Comparison of ENCODE assay signal across 22 cellular contexts in the genomic region with DNA sequence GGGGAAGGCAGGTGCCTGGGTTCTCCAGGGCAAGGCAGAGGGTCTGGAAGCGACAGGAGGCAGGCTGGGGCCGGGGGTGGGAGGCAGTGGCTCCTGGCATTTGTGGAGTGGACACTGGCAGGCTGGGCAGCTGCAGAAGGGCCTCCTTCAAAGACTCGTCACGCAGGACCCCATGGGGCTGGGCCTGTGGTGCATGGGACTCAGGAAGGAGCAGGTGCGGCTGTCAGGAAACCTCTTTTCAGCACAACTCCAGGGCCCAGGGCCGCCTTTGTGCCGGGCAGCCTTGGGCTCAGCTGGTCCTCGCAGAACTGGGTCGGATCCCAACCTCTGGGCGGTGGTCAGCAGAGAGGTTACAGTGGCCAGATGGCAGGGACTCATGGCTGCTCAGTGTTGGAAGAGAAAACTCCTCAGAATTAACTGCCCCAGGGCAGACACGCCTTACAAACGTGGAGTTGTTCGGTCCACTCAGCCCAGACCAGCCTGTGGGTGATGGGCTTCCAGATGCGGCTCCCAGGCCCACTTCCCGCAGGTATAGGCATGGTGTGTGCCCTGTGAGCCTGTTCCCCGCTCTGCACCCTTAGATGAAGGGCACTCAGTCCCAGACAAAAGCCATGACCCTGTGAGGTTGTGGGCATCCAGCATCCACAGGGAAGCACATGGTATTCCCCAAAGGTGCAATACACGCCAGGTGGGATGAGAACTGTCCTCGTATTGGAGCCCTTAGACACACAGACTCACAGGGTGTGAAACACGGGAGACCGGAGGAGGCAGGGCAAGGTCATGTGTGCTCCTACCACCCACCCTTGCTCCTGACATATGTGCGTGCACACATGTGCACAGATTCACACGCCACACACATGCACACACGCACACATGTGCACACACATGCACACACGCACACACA.
DNase-seq lines count a peak whose midpoint lies in the region; ATAC-seq and TF ChIP-seq lines count a peak whose summit lies in the region.
"Had no signal": no experiment of that assay in that cellular context is flagged by ENCODE, and none has a peak within 500 bp of the region (broad histone marks: within the 10 kb centered on the region; RNA-seq: fewer than 3 reads in every experiment).

No MANE protein-coding gene starts in this region.

- H3K9ac ChIP-seq in SK-N-SH: no peak overlapping the region
- no peak overlapping the region for H3K9ac ChIP-seq in IMR-90 (ENCODE audit: low read depth, low read length)
- no peak overlapping the region for H3K9ac ChIP-seq in mesenchymal stem cell (ENCODE audit: low read length)
- H3K9ac ChIP-seq: GM23248 had no signal

- H3K4me1 ChIP-seq in SK-N-SH (ENCODE audit: control insufficient read depth in 1 of 2, insufficient read depth in 2 of 2, low read depth in 1 of 2, low read length in 1 of 2) (peaks cover 0 to 8% of the 10 kb centered on the region in 2 experiments; a peak in 1 of 4 replicates), IMR-90 (ENCODE audit: control insufficient read depth, insufficient read depth, low read length) (no peaks in the 10 kb centered on the region), mesenchymal stem cell (ENCODE audit: control insufficient read depth, insufficient read depth, low read depth, low read length) (peaks cover 5% of the 10 kb centered on the region), upper lobe of right lung (no peaks in the 10 kb centered on the region)
- H3K4me1 ChIP-seq: SJSA1 had no signal

- H3K4me2 ChIP-seq in SK-N-SH (no peak overlapping the region), IMR-90 (ENCODE audit: low read depth, low read length) (no peak overlapping the region), mesenchymal stem cell (ENCODE audit: low read length, poor library complexity, severe bottlenecking) (no peak overlapping the region)

- H3K27ac ChIP-seq in SK-N-SH (ENCODE audit: low read depth in 2 of 2, low read length in 1 of 2) (no peak overlapping the region), IMR-90 (ENCODE audit: insufficient read depth, low read length) (no peak overlapping the region), mesenchymal stem cell (ENCODE audit: low read length, poor library complexity, severe bottlenecking) (no peak overlapping the region), upper lobe of right lung (no peak overlapping the region)
- H3K27ac ChIP-seq: 22Rv1, C4-2B, GM23248, RWPE1, SJSA1 had no signal

- TF ChIP-seq POLR2A in IMR-90 (IDR thresholded peaks at IDR 0.05; ENCODE audit: low read depth, low read length): no peak

- H3K27me3 ChIP-seq in SK-N-SH (ENCODE audit: insufficient read depth): no peaks in the 10 kb centered on the region
- H3K27me3 ChIP-seq in IMR-90 (ENCODE audit: control insufficient read depth, insufficient read depth, low read length): no peaks in the 10 kb centered on the region
- H3K27me3 ChIP-seq in mesenchymal stem cell (ENCODE audit: control insufficient read depth in 1 of 2, insufficient read depth in 1 of 2, low read length in 2 of 2): peaks cover 4 to 30% of the 10 kb centered on the region in 2 experiments
- H3K27me3 ChIP-seq in upper lobe of right lung: peaks cover 33% of the 10 kb centered on the region
- H3K27me3 ChIP-seq: SJSA1 had no signal

- no peaks in the 10 kb centered on the region for H3F3A ChIP-seq in SK-N-SH (replicated peaks; ENCODE audit: insufficient read depth)

- POLR2A ChIA-PET in SK-N-SH (lab: Yijun Ruan, JAX) (no interaction called here), IMR-90 (lab: Charles Lee; ENCODE audit: unreplicated experiment) (no interaction called here)

- H2AK5ac ChIP-seq in IMR-90 (ENCODE audit: low read depth, low read length): no peak overlapping the region
- no peak overlapping the region for H2AK5ac ChIP-seq in mesenchymal stem cell (ENCODE audit: low read length, severe bottlenecking)

- no peak overlapping the region for H4K5ac ChIP-seq in IMR-90 (ENCODE audit: low read depth, low read length)

- no peak for TF ChIP-seq CTCF in SK-N-SH (IDR thresholded peaks at IDR 0.05)
- no peak for TF ChIP-seq CTCF in IMR-90 (conservative IDR thresholded peaks at IDR 0.05; ENCODE audit: low read depth, low read length)
- no peak for TF ChIP-seq CTCF in upper lobe of right lung (IDR thresholded peaks at IDR 0.05)

- no peak overlapping the region for H3K56ac ChIP-seq in IMR-90 (ENCODE audit: extremely low read depth, insufficient read depth, low read length)

- H2BK15ac ChIP-seq in IMR-90 (ENCODE audit: low read depth, low read length): no peak overlapping the region
- H2BK15ac ChIP-seq in mesenchymal stem cell (ENCODE audit: low read depth, poor library complexity, severe bottlenecking): no peak overlapping the region

- TF ChIP-seq EP300 in SK-N-SH (IDR thresholded peaks at IDR 0.05; ENCODE audit: borderline replicate concordance in 1 of 2, low read depth in 1 of 2, low read length in 1 of 2): no peak

- dilution Hi-C loops in IMR-90 (cut with HindIII; ENCODE audit: low sequenced_read_pairs, unreplicated experiment): no loop called here

- no peak overlapping the region for H3K4ac ChIP-seq in IMR-90 (ENCODE audit: low read depth, low read length)
- H3K4ac ChIP-seq in mesenchymal stem cell (ENCODE audit: low read depth in 1 of 2, low read length in 2 of 2): no peak overlapping the region

- H3K36me3 ChIP-seq in SK-N-SH (replicated peaks in 1 of 2; ENCODE audit: control insufficient read depth in 1 of 2, insufficient read depth in 2 of 2, low read length in 1 of 2) (no peaks in the 10 kb centered on the region), IMR-90 (ENCODE audit: control insufficient read depth, insufficient read depth, low read length) (no peaks in the 10 kb centered on the region), mesenchymal stem cell (ENCODE audit: control insufficient read depth in 1 of 2, insufficient read depth in 2 of 2, low read depth in 1 of 2, low read length in 2 of 2) (peaks cover 0 to 5% of the 10 kb centered on the region in 2 experiments), upper lobe of right lung (no peaks in the 10 kb centered on the region)
- H3K36me3 ChIP-seq: SJSA1 had no signal

- H2BK5ac ChIP-seq in IMR-90 (ENCODE audit: low read depth, low read length, poor library complexity, severe bottlenecking): no peak overlapping the region
- no peak overlapping the region for H2BK5ac ChIP-seq in mesenchymal stem cell (ENCODE audit: low read depth, low read length, poor library complexity, severe bottlenecking)

- BruUV-seq in IMR-90 (replicated peaks; lab: Mats Ljungman, UMichigan): no TSS peak

- intact Hi-C loops in IMR-90 (cut with micrococcal nuclease) (no loop called here), upper lobe of right lung (cut with DNase I) (no loop called here)

- no peak overlapping the region for H4K8ac ChIP-seq in IMR-90 (ENCODE audit: low read depth in 2 of 2, low read length in 2 of 2)
- H4K8ac ChIP-seq in mesenchymal stem cell (ENCODE audit: low read length): no peak overlapping the region

- H2AFZ ChIP-seq in SK-N-SH (ENCODE audit: low read depth) (no peak overlapping the region), IMR-90 (replicated peaks; ENCODE audit: low read length, poor library complexity) (peak overlapping the region; percentile 14), mesenchymal stem cell (ENCODE audit: low read depth, low read length) (no peak overlapping the region)
- H2AFZ ChIP-seq: GM23248 had no signal

- H3K18ac ChIP-seq in IMR-90 (ENCODE audit: low read depth, low read length): no peak overlapping the region
- H3K18ac ChIP-seq in mesenchymal stem cell (ENCODE audit: low read depth in 1 of 2, low read length in 2 of 2): no peak overlapping the region

- 62% methylated on average over 20 of the region's 24 CpGs for WGBS in SK-N-SH (ENCODE audit: low lambda C conversion rate)
- WGBS in IMR-90 (ENCODE audit: extremely low coverage in 2 of 2, insufficient read length in 1 of 2), 2 experiments: 68% methylated on average over 10 of the region's 24 CpGs; no CpG with 5 or more reads in 1 of the 2 experiments
- WGBS in mesenchymal stem cell: 89% methylated on average over 24 of the region's 24 CpGs

- in situ Hi-C loops in IMR-90 (cut with MboI; ENCODE audit: low sequenced_read_pairs): no loop called here

- no peaks in the 10 kb centered on the region for H3K79me2 ChIP-seq in SK-N-SH (ENCODE audit: insufficient read depth)

- H3K79me1 ChIP-seq in IMR-90 (ENCODE audit: low read depth in 1 of 2, low read length in 2 of 2): no peaks in the 10 kb centered on the region
- no peaks in the 10 kb centered on the region for H3K79me1 ChIP-seq in mesenchymal stem cell (replicated peaks; ENCODE audit: low read length, poor library complexity, severe bottlenecking)

- peak; percentile 11 for DNase-seq in SK-N-SH
- DNase-seq in IMR-90: no peak
- no peak for DNase-seq in mesenchymal stem cell
- no peak for DNase-seq in upper lobe of right lung
- DNase-seq in 8988T: no peak
- no peak for DNase-seq in occipital lobe (lab: John Stamatoyannopoulos, UW)
- DNase-seq in NCI-H226: no peak
- DNase-seq: COR-L47; GM23248; KG1; NCI-H1048; NCI-H146; NCI-H2081 treated with DMSO at 0.1 percent for 48 hours; NCI-H524 treated with DMSO at 0.1 percent for 48 hours; NK-92 treated with Interleukin-12 subunit alpha and Interleukin-12 subunit beta, amount 100 ng/mL, for 24 hours; OCI-M1 had no signal

- H3K9me2 ChIP-seq in SK-N-SH: no peaks in the 10 kb centered on the region

- TF ChIP-seq RAD21 in SK-N-SH (IDR thresholded peaks at IDR 0.05; ENCODE audit: low read length) (no peak), IMR-90 (IDR thresholded peaks at IDR 0.05; ENCODE audit: low read length) (no peak)

- H3K23ac ChIP-seq in IMR-90 (ENCODE audit: low read depth, low read length): no peak overlapping the region
- no peak overlapping the region for H3K23ac ChIP-seq in mesenchymal stem cell (ENCODE audit: low read length in 2 of 2)

- H3K14ac ChIP-seq in IMR-90 (replicated peaks; ENCODE audit: low read depth, low read length) (no peak overlapping the region), mesenchymal stem cell (ENCODE audit: low read length in 2 of 2) (peak overlapping the region in 1 of 2 experiments; percentile 50)

- H2BK120ac ChIP-seq in IMR-90 (ENCODE audit: low read depth, low read length): no peak overlapping the region
- no peak overlapping the region for H2BK120ac ChIP-seq in mesenchymal stem cell (ENCODE audit: low read depth, low read length)

- H4K20me1 ChIP-seq in SK-N-SH (ENCODE audit: insufficient read depth) (no peaks in the 10 kb centered on the region), IMR-90 (ENCODE audit: insufficient read depth, low read length) (no peaks in the 10 kb centered on the region)

- no peaks in the 10 kb centered on the region for H3K9me3 ChIP-seq in SK-N-SH
- peaks cover 44% of the 10 kb centered on the region for H3K9me3 ChIP-seq in IMR-90 (ENCODE audit: control insufficient read depth, insufficient read depth, low read length)
- peaks cover 3% of the 10 kb centered on the region for H3K9me3 ChIP-seq in mesenchymal stem cell (ENCODE audit: control insufficient read depth, low read length)
- H3K9me3 ChIP-seq in upper lobe of right lung: no peaks in the 10 kb centered on the region
- H3K9me3 ChIP-seq: SJSA1 had no signal

- no peak overlapping the region for H3K4me3 ChIP-seq in SK-N-SH (ENCODE audit: low read depth in 2 of 2, low read length in 1 of 2)
- no peak overlapping the region for H3K4me3 ChIP-seq in IMR-90 (ENCODE audit: insufficient read depth, low read depth, low read length)
- no peak overlapping the region for H3K4me3 ChIP-seq in mesenchymal stem cell (ENCODE audit: insufficient read depth in 1 of 2, low read depth in 1 of 2, low read length in 2 of 2)
- no peak overlapping the region for H3K4me3 ChIP-seq in upper lobe of right lung
- H3K4me3 ChIP-seq: GM12878, GM23248, SJSA1 had no signal

- H2AK9ac ChIP-seq in IMR-90 (replicated peaks; ENCODE audit: low read depth, low read length, poor library complexity): no peak overlapping the region

- no peak for ATAC-seq in SK-N-SH treated with all-trans-retinoic acid at 6 μM for 48 hours
- no peak for ATAC-seq in IMR-90 (ENCODE audit: low read depth)
- peak; percentile 5 for ATAC-seq in upper lobe of right lung
- ATAC-seq: GM12878 had no signal

- no peak overlapping the region for H2BK20ac ChIP-seq in IMR-90 (ENCODE audit: low read depth, low read length)

- H4K91ac ChIP-seq in IMR-90 (ENCODE audit: insufficient read depth, low read depth, low read length): no peak overlapping the region
- H4K91ac ChIP-seq in mesenchymal stem cell (ENCODE audit: low read length): peak overlapping the region; percentile 63

- no peak overlapping the region for H2BK12ac ChIP-seq in mesenchymal stem cell (ENCODE audit: low read length in 2 of 2)

- no peaks in the 10 kb centered on the region for H3K9me1 ChIP-seq in IMR-90 (ENCODE audit: insufficient read depth, low read length)

- CTCF ChIA-PET in SK-N-SH (lab: Yijun Ruan, JAX): no interaction called here
- CTCF ChIA-PET in IMR-90 (lab: Yijun Ruan, JAX): no interaction called here
